Comparison of ENCODE assay signal across 9 cellular contexts in the genomic region with DNA sequence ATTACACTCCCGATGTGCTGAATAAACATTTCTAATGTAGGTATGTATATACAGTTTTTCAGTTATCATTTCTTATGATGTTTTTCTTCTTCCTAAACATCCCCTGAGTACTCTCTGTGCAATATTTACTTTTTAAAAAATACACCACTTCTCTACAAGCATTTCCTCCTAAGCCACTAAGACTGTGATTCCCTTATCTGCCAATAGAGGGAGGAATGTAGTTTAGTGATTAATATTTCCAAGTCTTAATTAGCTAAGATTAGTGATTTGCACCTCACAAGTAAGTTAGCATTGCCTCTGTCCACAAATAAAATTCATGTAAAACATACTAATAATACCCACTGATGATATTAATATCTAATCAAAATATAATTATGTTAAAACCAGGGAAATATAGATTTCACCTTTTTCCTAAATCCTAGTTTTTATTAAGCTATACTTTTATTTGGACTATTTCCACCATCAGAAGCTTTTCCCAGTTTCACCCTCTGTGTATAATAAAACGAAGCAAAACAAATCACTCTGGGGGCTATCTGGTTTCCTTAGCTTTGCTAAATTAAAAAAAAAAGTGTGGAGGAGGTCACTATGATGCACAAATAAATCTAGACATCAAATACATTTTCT.
DNase-seq lines count a peak whose midpoint lies in the region; ATAC-seq, FAIRE-seq and TF ChIP-seq lines count a peak whose summit lies in the region.
"Had no signal": no experiment of that assay in that cellular context is flagged by ENCODE, and none has a peak within 500 bp of the region (broad histone marks: within the 10 kb centered on the region; RNA-seq: fewer than 3 reads in every experiment).

No MANE protein-coding gene starts in this region.

- no peaks in the 10 kb centered on the region for H3K36me3 ChIP-seq in Karpas-422 (ENCODE audit: insufficient read depth, low read length)
- H3K36me3 ChIP-seq in neural cell (ENCODE audit: insufficient read depth, low read length), result no peaks in the 10 kb centered on the region
- H3K36me3 ChIP-seq in sigmoid colon, result no peaks in the 10 kb centered on the region

- no peaks in the 10 kb centered on the region for H3K36me3 Mint-ChIP-seq in chondrocyte (ENCODE audit: low read depth)

- no peaks in the 10 kb centered on the region for H3K4me1 Mint-ChIP-seq in chondrocyte (ENCODE audit: low read depth)

- no peak overlapping the region for H3K4me3 Mint-ChIP-seq in chondrocyte (ENCODE audit: unreplicated experiment)

- no peaks in the 10 kb centered on the region for H3F3A ChIP-seq in neural cell (ENCODE audit: insufficient read depth, low read length, poor library complexity, severe bottlenecking)

- H3K27me3 Mint-ChIP-seq in chondrocyte (ENCODE audit: low read depth), result no peaks in the 10 kb centered on the region

- no peak for FAIRE-seq in GM12892 (lab: Jason Lieb, UNC)

- H3K4me3 ChIP-seq in GM12865 (ENCODE audit: low read depth, low read length), result no peak overlapping the region
- no peak overlapping the region for H3K4me3 ChIP-seq in Karpas-422 (ENCODE audit: low read length)
- no peak overlapping the region for H3K4me3 ChIP-seq in neural cell (ENCODE audit: low read length)
- H3K4me3 ChIP-seq in sigmoid colon, result no peak overlapping the region

- intact Hi-C loops in sigmoid colon (cut with DNase I), result no loop called here

- H3K27ac ChIP-seq in Karpas-422 (ENCODE audit: low read length), result no peak overlapping the region
- H3K27ac ChIP-seq in neural cell (ENCODE audit: low read length), result no peak overlapping the region
- no peak overlapping the region for H3K27ac ChIP-seq in sigmoid colon
- H3K27ac ChIP-seq: epithelial cell of prostate had no signal

- no peaks in the 10 kb centered on the region for H3K9me3 Mint-ChIP-seq in chondrocyte (ENCODE audit: low read depth)

- DNase-seq in GM12865 (ENCODE audit: low read depth) (peak; percentile 3), Karpas-422 (peak; percentile 52), chondrocyte (ENCODE audit: low spot score) (no peak), GM12892 (ENCODE audit: insufficient read length) (no peak), sigmoid colon (no peak)

- no peak overlapping the region for H3K27ac Mint-ChIP-seq in chondrocyte (ENCODE audit: unreplicated experiment)

- H3K79me2 ChIP-seq in Karpas-422 (ENCODE audit: low read length), result no peaks in the 10 kb centered on the region
- H3K79me2 ChIP-seq in neural cell (replicated peaks; ENCODE audit: insufficient read depth, low read length), result no peaks in the 10 kb centered on the region

- 57 to 63% methylated on average over 2 of the region's 2 CpGs for WGBS in sigmoid colon, 2 donors

- H4K20me1 ChIP-seq in Karpas-422 (ENCODE audit: insufficient read depth, low read depth, low read length) (no peaks in the 10 kb centered on the region), neural cell (ENCODE audit: insufficient read depth) (no peaks in the 10 kb centered on the region)

- H2AFZ ChIP-seq in Karpas-422 (ENCODE audit: low read length), result no peak overlapping the region
- H2AFZ ChIP-seq in neural cell (ENCODE audit: low read depth, low read length), result no peak overlapping the region

- H3K4me2 ChIP-seq in Karpas-422 (ENCODE audit: low read depth, low read length, poor library complexity, severe bottlenecking), result no peak overlapping the region
- H3K4me2 ChIP-seq in neural cell (ENCODE audit: low read length), result no peak overlapping the region

- TF ChIP-seq POLR2A in GM12892 (IDR thresholded peaks at IDR 0.05; ENCODE audit: low read depth, low read length), result no peak
- TF ChIP-seq POLR2A in sigmoid colon (IDR thresholded peaks at IDR 0.05), result no peak

- no peak for TF ChIP-seq RAD21 in neural cell (conservative IDR thresholded peaks at IDR 0.05)

- TF ChIP-seq CTCF in GM12865 (IDR thresholded peaks at IDR 0.05; ENCODE audit: insufficient read depth, low read depth, low read length, missing control alignments) (peak; percentile 40), chondrocyte (IDR thresholded peaks at IDR 0.05) (peak; percentile 86), neural cell (IDR thresholded peaks at IDR 0.05; ENCODE audit: poor library complexity, severe bottlenecking) (peak; percentile 13), sigmoid colon (IDR thresholded peaks at IDR 0.05) (peak in 1 of 4 experiments; percentile 45)

- H3K9ac ChIP-seq in Karpas-422 (ENCODE audit: low read length), result no peak overlapping the region
- no peak overlapping the region for H3K9ac ChIP-seq in neural cell (ENCODE audit: low read length)

- H3K4me1 ChIP-seq in Karpas-422 (ENCODE audit: low read length) (no peaks in the 10 kb centered on the region), sigmoid colon (no peaks in the 10 kb centered on the region)

- TF ChIP-seq EP300 in neural cell (conservative IDR thresholded peaks at IDR 0.05; ENCODE audit: poor library complexity, severe bottlenecking) (no peak), sigmoid colon (IDR thresholded peaks at IDR 0.05) (no peak)

- H3K27me3 ChIP-seq in Karpas-422 (ENCODE audit: low read length), result no peaks in the 10 kb centered on the region
- no peaks in the 10 kb centered on the region for H3K27me3 ChIP-seq in neural cell (ENCODE audit: insufficient read depth, low read depth, low read length)
- H3K27me3 ChIP-seq in sigmoid colon, result no peaks in the 10 kb centered on the region

- H3K9me3 ChIP-seq in Karpas-422 (ENCODE audit: low read length) (peaks cover 9% of the 10 kb centered on the region; the same call in 1 of the 2 replicates), neural cell (ENCODE audit: low read length) (no peaks in the 10 kb centered on the region), sigmoid colon (no peaks in the 10 kb centered on the region)

- H3K9me2 ChIP-seq in Karpas-422 (replicated peaks; ENCODE audit: insufficient read depth, low read length), result no peaks in the 10 kb centered on the region
- no peaks in the 10 kb centered on the region for H3K9me2 ChIP-seq in neural cell (ENCODE audit: insufficient read depth, low read length)

- ATAC-seq in GM21619 (IDR thresholded peaks at IDR 0.05; ENCODE audit: unreplicated experiment) (no peak), GM18909 (IDR thresholded peaks at IDR 0.05; ENCODE audit: poor library complexity, unreplicated experiment) (no peak)

TF ChIP-seq in neural cell, 6 proteins besides CTCF, POLR2A, EP300 and RAD21:
- TF ChIP-seq, protein P1, sequence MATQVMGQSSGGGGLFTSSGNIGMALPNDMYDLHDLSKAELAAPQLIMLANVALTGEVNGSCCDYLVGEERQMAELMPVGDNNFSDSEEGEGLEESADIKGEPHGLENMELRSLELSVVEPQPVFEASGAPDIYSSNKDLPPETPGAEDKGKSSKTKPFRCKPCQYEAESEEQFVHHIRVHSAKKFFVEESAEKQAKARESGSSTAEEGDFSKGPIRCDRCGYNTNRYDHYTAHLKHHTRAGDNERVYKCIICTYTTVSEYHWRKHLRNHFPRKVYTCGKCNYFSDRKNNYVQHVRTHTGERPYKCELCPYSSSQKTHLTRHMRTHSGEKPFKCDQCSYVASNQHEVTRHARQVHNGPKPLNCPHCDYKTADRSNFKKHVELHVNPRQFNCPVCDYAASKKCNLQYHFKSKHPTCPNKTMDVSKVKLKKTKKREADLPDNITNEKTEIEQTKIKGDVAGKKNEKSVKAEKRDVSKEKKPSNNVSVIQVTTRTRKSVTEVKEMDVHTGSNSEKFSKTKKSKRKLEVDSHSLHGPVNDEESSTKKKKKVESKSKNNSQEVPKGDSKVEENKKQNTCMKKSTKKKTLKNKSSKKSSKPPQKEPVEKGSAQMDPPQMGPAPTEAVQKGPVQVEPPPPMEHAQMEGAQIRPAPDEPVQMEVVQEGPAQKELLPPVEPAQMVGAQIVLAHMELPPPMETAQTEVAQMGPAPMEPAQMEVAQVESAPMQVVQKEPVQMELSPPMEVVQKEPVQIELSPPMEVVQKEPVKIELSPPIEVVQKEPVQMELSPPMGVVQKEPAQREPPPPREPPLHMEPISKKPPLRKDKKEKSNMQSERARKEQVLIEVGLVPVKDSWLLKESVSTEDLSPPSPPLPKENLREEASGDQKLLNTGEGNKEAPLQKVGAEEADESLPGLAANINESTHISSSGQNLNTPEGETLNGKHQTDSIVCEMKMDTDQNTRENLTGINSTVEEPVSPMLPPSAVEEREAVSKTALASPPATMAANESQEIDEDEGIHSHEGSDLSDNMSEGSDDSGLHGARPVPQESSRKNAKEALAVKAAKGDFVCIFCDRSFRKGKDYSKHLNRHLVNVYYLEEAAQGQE (IDR thresholded peaks at IDR 0.05; ENCODE audit: borderline replicate concordance), result no peak

Comparison
In these comparisons a context has a peak if more than half of its experiments do, and no peak if none do; other contexts are left out.
1. DNase-seq: peak in GM12865 (single experiment) and Karpas-422 (single experiment); none in chondrocyte (single experiment), GM12892 (single experiment) and sigmoid colon (single experiment).